In genomic region chr11:72179804-72180396, GRCh38 we compare ENCODE assay signal across 25 cellular contexts. TPM values are rescaled to one million over a fixed set of nuclear protein-coding genes. Genes with fewer than 3 reads are reported as not detected.
DNase-seq lines count a peak whose midpoint lies in the region; ATAC-seq, FAIRE-seq and TF ChIP-seq lines count a peak whose summit lies in the region.
"Had no signal": no experiment of that assay in that cellular context is flagged by ENCODE, and none has a peak within 500 bp of the region (broad histone marks: within the 10 kb centered on the region; RNA-seq: fewer than 3 reads in every experiment).

No MANE protein-coding gene starts in this region.

- H3K27me3 ChIP-seq in BE2C, result no peaks in the 10 kb centered on the region
- H3K27me3 ChIP-seq: hepatocyte had no signal

- POLR2A ChIA-PET in activated CD8-positive, alpha-beta T cell treated with anti-CD3 and anti-CD28 coated beads, Interleukin-2, amount 10 ng/mL, durations not matched to agents 7 days and 5 days (lab: Charles Lee), result no interaction called here

- no peak for FAIRE-seq in RCC 7860 (lab: Jason Lieb, UNC)
- FAIRE-seq: endometrium, GM18507, urothelium cell line had no signal

- no peaks in the 10 kb centered on the region for H3K36me3 Mint-ChIP-seq in T-helper 2 cell treated with Interferon-gamma antibody and Interleukin-4, amounts not matched to agents 5 μg/mL and 100 μg/mL, for 36 hours (ENCODE audit: low read depth)
- H3K36me3 Mint-ChIP-seq in activated CD8-positive, alpha-beta T cell treated with anti-CD3 and anti-CD28 coated beads, Interleukin-2, amount 10 ng/mL, durations not matched to agents 7 days and 5 days (ENCODE audit: low read depth), result no peaks in the 10 kb centered on the region
- H3K36me3 Mint-ChIP-seq: activated naive CD8-positive, alpha-beta T cell had no signal

- no peaks in the 10 kb centered on the region for H3K9me3 Mint-ChIP-seq in T-helper 2 cell treated with Interferon-gamma antibody and Interleukin-4, amounts not matched to agents 5 μg/mL and 100 μg/mL, for 36 hours
- no peaks in the 10 kb centered on the region for H3K9me3 Mint-ChIP-seq in activated CD8-positive, alpha-beta T cell treated with anti-CD3 and anti-CD28 coated beads, Interleukin-2, amount 10 ng/mL, durations not matched to agents 7 days and 5 days (ENCODE audit: insufficient read depth)
- H3K9me3 Mint-ChIP-seq: H9 had no signal

- H3K27me3 Mint-ChIP-seq in T-helper 2 cell treated with Interferon-gamma antibody and Interleukin-4, amounts not matched to agents 5 μg/mL and 100 μg/mL, for 36 hours (ENCODE audit: low read depth), result peaks cover 8% of the 10 kb centered on the region
- peaks cover 20% of the 10 kb centered on the region for H3K27me3 Mint-ChIP-seq in activated CD8-positive, alpha-beta T cell treated with anti-CD3 and anti-CD28 coated beads, Interleukin-2, amount 10 ng/mL, durations not matched to agents 7 days and 5 days (ENCODE audit: low read depth)
- H3K27me3 Mint-ChIP-seq: activated naive CD8-positive, alpha-beta T cell had no signal

- peaks cover 5% of the 10 kb centered on the region for H3K4me1 Mint-ChIP-seq in T-helper 2 cell treated with Interferon-gamma antibody and Interleukin-4, amounts not matched to agents 5 μg/mL and 100 μg/mL, for 36 hours (ENCODE audit: low read depth)
- peaks cover 2% of the 10 kb centered on the region for H3K4me1 Mint-ChIP-seq in activated CD8-positive, alpha-beta T cell treated with anti-CD3 and anti-CD28 coated beads, Interleukin-2, amount 10 ng/mL, durations not matched to agents 7 days and 5 days (ENCODE audit: low read depth)

- no peak for TF ChIP-seq CTCF in BE2C (IDR thresholded peaks at IDR 0.05; ENCODE audit: low read depth, low read length)

- peak; percentile 15 for DNase-seq in T-helper 2 cell treated with Interferon-gamma antibody and Interleukin-4, amounts not matched to agents 5 μg/mL and 100 μg/mL, for 36 hours (ENCODE audit: low spot score)
- no peak for DNase-seq in T-helper 2 cell
- DNase-seq in ACHN, result peak; percentile 20
- DNase-seq in RCC 7860 (ENCODE audit: low spot score), result peak; percentile 35
- no peak for DNase-seq in epithelial cell of prostate (ENCODE audit: low read depth, low spot score)
- DNase-seq in midbrain (lab: John Stamatoyannopoulos, UW), result no peak
- no peak for DNase-seq in activated CD8-positive, alpha-beta T cell treated with anti-CD3 and anti-CD28 coated beads, Interleukin-2, amount 10 ng/mL, durations not matched to agents 7 days and 5 days
- no peak for DNase-seq in BE2C
- DNase-seq: 8988T, Calu3, H9, lower lobe of right lung, NCI-H1417 treated with DMSO at 0.1 percent for 48 hours, NCI-H524, psoas muscle had no signal

- no peaks in the 10 kb centered on the region for H3K9me3 ChIP-seq in BE2C
- H3K9me3 ChIP-seq: lower lobe of right lung, psoas muscle had no signal

- peak overlapping the region; percentile 86 for H3K27ac ChIP-seq in epithelial cell of prostate
- H3K27ac ChIP-seq: coronary artery, hepatocyte, lower lobe of right lung, psoas muscle had no signal

- no peak overlapping the region for H3K27ac Mint-ChIP-seq in T-helper 2 cell treated with Interferon-gamma antibody and Interleukin-4, amounts not matched to agents 5 μg/mL and 100 μg/mL, for 36 hours
- no peak overlapping the region for H3K27ac Mint-ChIP-seq in activated CD8-positive, alpha-beta T cell treated with anti-CD3 and anti-CD28 coated beads, Interleukin-2, amount 10 ng/mL, durations not matched to agents 7 days and 5 days
- H3K27ac Mint-ChIP-seq: activated naive CD8-positive, alpha-beta T cell; H9 had no signal

- no peak for ATAC-seq in activated CD8-positive, alpha-beta T cell treated with anti-CD3 and anti-CD28 coated beads, Interleukin-2, amount 10 ng/mL, durations not matched to agents 7 days and 5 days
- ATAC-seq: psoas muscle had no signal

- H3K36me3 ChIP-seq in BE2C, result no peaks in the 10 kb centered on the region
- H3K36me3 ChIP-seq: lower lobe of right lung had no signal

- in situ Hi-C loops in ACHN (cut with HindIII; ENCODE audit: low pct_ligation_motif_present, low pct_unique_long_range_greater_than_20kb, low sequenced_read_pairs), result no loop called here

- no peak overlapping the region for H3K4me3 ChIP-seq in BE2C (ENCODE audit: low read depth, low read length)
- H3K4me3 ChIP-seq: coronary artery, hepatocyte, lower lobe of right lung, psoas muscle, skin epidermis had no signal

- H3K4me3 Mint-ChIP-seq in T-helper 2 cell treated with Interferon-gamma antibody and Interleukin-4, amounts not matched to agents 5 μg/mL and 100 μg/mL, for 36 hours, result no peak overlapping the region
- H3K4me3 Mint-ChIP-seq in activated CD8-positive, alpha-beta T cell treated with anti-CD3 and anti-CD28 coated beads, Interleukin-2, amount 10 ng/mL, durations not matched to agents 7 days and 5 days, result no peak overlapping the region
- H3K4me3 Mint-ChIP-seq: activated naive CD8-positive, alpha-beta T cell; H9 had no signal

- H3K4me1 ChIP-seq in BE2C, result no peaks in the 10 kb centered on the region
- H3K4me1 ChIP-seq: lower lobe of right lung, psoas muscle had no signal

- CTCF ChIA-PET in activated CD8-positive, alpha-beta T cell treated with anti-CD3 and anti-CD28 coated beads, Interleukin-2, amount 10 ng/mL, durations not matched to agents 7 days and 5 days (lab: Charles Lee), result interaction anchor here (1.1 to 2.5 kb wide), 4 partner anchors 36 to 201 kb away, joined by 4 to 14 read pairs (median 5); no protein-coding TSS in a partner anchor

RNA-seq across cellular contexts. Expression of gene FOLR1, which starts 12.0 kb away (rescaled TPM):
- total RNA-seq in activated CD8-positive, alpha-beta T cell treated with anti-CD3 and anti-CD28 coated beads, Interleukin-2, amount 10 ng/mL, durations not matched to agents 7 days and 5 days, result not detected
- not detected for polyA plus RNA-seq in BE2C (2012; ENCODE audit: insufficient read depth, insufficient read length, low read depth)
- total RNA-seq: Daoy had no signal
- polyA plus RNA-seq: psoas muscle had no signal

RNA-seq across cellular contexts. Expression of gene FOLR2, which starts 36.7 kb away (rescaled TPM):
- total RNA-seq in activated CD8-positive, alpha-beta T cell treated with anti-CD3 and anti-CD28 coated beads, Interleukin-2, amount 10 ng/mL, durations not matched to agents 7 days and 5 days, result not detected
- polyA plus RNA-seq in BE2C (2012; ENCODE audit: insufficient read depth, insufficient read length, low read depth), result not detected
- total RNA-seq: Calu3, Daoy, H9, LHCN-M2 had no signal
- polyA plus RNA-seq: BJ had no signal

RNA-seq across cellular contexts. Expression of gene FOLR3, which starts 44.4 kb away (rescaled TPM):
- total RNA-seq in activated CD8-positive, alpha-beta T cell treated with anti-CD3 and anti-CD28 coated beads, Interleukin-2, amount 10 ng/mL, durations not matched to agents 7 days and 5 days, result not detected
- not detected for polyA plus RNA-seq in BE2C (2012; ENCODE audit: insufficient read depth, insufficient read length, low read depth)
- total RNA-seq: Calu3, Daoy, H9, hepatocyte, LHCN-M2 had no signal
- polyA plus RNA-seq: hepatocyte had no signal

RNA-seq across cellular contexts. Expression of gene INPPL1, which starts 44.7 kb away (rescaled TPM):
- total RNA-seq in activated CD8-positive, alpha-beta T cell treated with anti-CD3 and anti-CD28 coated beads, Interleukin-2, amount 10 ng/mL, durations not matched to agents 7 days and 5 days, result 100 to 1,000 TPM; 141 to 147 TPM
- polyA plus RNA-seq in BE2C (2012; ENCODE audit: insufficient read depth, insufficient read length, low read depth), result 271 TPM

Comparison
In these comparisons a context has a peak if more than half of its experiments do, and no peak if none do; other contexts are left out.
1. DNase-seq: peak in T-helper 2 cell treated with Interferon-gamma antibody and Interleukin-4, amounts not matched to agents 5 μg/mL and 100 μg/mL, for 36 hours (single experiment), ACHN (single experiment) and RCC 7860 (single experiment); none in T-helper 2 cell (0 of 5), epithelial cell of prostate (single experiment), midbrain (single experiment), activated CD8-positive, alpha-beta T cell treated with anti-CD3 and anti-CD28 coated beads, Interleukin-2, amount 10 ng/mL, durations not matched to agents 7 days and 5 days (single experiment) and BE2C (single experiment).